In genomic region chr6:52361347-52361944, GRCh38 we compare ENCODE assay signal across 8 cellular contexts. TPM values are rescaled to one million over a fixed set of nuclear protein-coding genes. Genes with fewer than 3 reads are reported as not detected.
A peak's percentile ranks its signal among the peaks of the same experiment; 100 is the strongest.
DNase-seq lines count a peak whose midpoint lies in the region; ATAC-seq and TF ChIP-seq lines count a peak whose summit lies in the region.

No MANE protein-coding gene starts in this region.

- H2AFZ ChIP-seq in ACC112 (ENCODE audit: low read length, unreplicated experiment) = peak overlapping the region; percentile 96

- TF ChIP-seq CTCF in spleen (IDR thresholded peaks at IDR 0.05 in 8 of 11, conservative IDR thresholded peaks at IDR 0.05 in 3 of 11) = no peak

- peak; percentile 1 for ATAC-seq in GM19463 (IDR thresholded peaks at IDR 0.05; ENCODE audit: unreplicated experiment)

- H3K4me1 ChIP-seq in ACC112 (ENCODE audit: control insufficient read depth, insufficient read depth, low read length, unreplicated experiment) (peaks cover 12% of the 10 kb centered on the region), iPS-15b (ENCODE audit: control insufficient read depth, insufficient read depth, low read length) (peaks cover 5% of the 10 kb centered on the region), spleen (peaks cover 7 to 41% (median 29%) of the 10 kb centered on the region in 6 donors)

- H3K36me3 ChIP-seq in ACC112 (ENCODE audit: insufficient read depth, low read length) (no peaks in the 10 kb centered on the region), iPS-15b (ENCODE audit: control insufficient read depth, insufficient read depth, low read length) (no peaks in the 10 kb centered on the region), spleen (peaks cover 0 to 3% (median 0%) of the 10 kb centered on the region in 6 donors)

- H3K27ac ChIP-seq in ACC112 (ENCODE audit: low read depth, low read length) (no peak overlapping the region), spleen (peak overlapping the region; percentile 62 to 90 (median 86))

- DNase-seq in NOMO-1 (lab: John Stamatoyannopoulos, UW; ENCODE audit: unreplicated experiment in 2 of 2) = peak; percentile 51 to 57
- DNase-seq in amniotic epithelial cell (ENCODE audit: low read depth) = peak; percentile 66
- DNase-seq in spleen = peak; percentile 80
- no peak for DNase-seq in NCI-H146 (lab: John Stamatoyannopoulos, UW)
- no peak for DNase-seq in SW 1271 (lab: John Stamatoyannopoulos, UW)

- WGBS in spleen, 5 donors = 19 to 24% (median 21%) methylated on average over 17 to 18 of the region's 18 CpGs

- no peaks in the 10 kb centered on the region for H3K9me3 ChIP-seq in iPS-15b (ENCODE audit: control insufficient read depth, insufficient read depth, low read length)
- H3K9me3 ChIP-seq in spleen = no peaks in the 10 kb centered on the region

- H3K27me3 ChIP-seq in ACC112 (ENCODE audit: insufficient read depth, low read length) (no peaks in the 10 kb centered on the region), iPS-15b (ENCODE audit: control insufficient read depth, insufficient read depth, low read length) (peaks cover 17% of the 10 kb centered on the region), spleen (replicated peaks in 1 of 7) (no peaks in the 10 kb centered on the region)

- intact Hi-C loops in spleen (cut with DNase I; ENCODE audit: low total_unique reads) = loop anchor here (10.0 kb wide), 1 partner anchor 57 kb away; no protein-coding TSS in a partner anchor

- TF ChIP-seq POLR2A in spleen (IDR thresholded peaks at IDR 0.05) = no peak

- H3K9ac ChIP-seq in iPS-15b (ENCODE audit: low read depth, low read length) = peak overlapping the region; percentile 47

- H3K79me2 ChIP-seq in ACC112 (ENCODE audit: control insufficient read depth, insufficient read depth, low read length, unreplicated experiment) = no peaks in the 10 kb centered on the region

- H3K4me3 ChIP-seq in ACC112 (ENCODE audit: low read depth, low read length) = peak overlapping the region; percentile 85
- H3K4me3 ChIP-seq in iPS-15b (ENCODE audit: low read depth, low read length) = peak overlapping the region; percentile 95
- H3K4me3 ChIP-seq in spleen = peak overlapping the region; percentile 76 to 92 (median 88)

RNA-seq across cellular contexts. Expression of gene PAQR8, which starts 0.5 kb away (rescaled TPM):
- 10 to 100 TPM in 4 of 7 donors, 1 to 10 TPM in 3; 8.3 to 13.3 (median 11.3) TPM for total RNA-seq in spleen
- polyA plus RNA-seq in spleen = 1 to 10 TPM; 3.5 to 4.5 (median 4.3) TPM

RNA-seq across cellular contexts. Expression of gene EFHC1, which starts 58.7 kb away (rescaled TPM):
- 10 to 100 TPM in 6 of 7 donors, 1 to 10 TPM in 1; 9.3 to 29.4 (median 16.7) TPM for total RNA-seq in spleen
- 10 to 100 TPM; 11.2 to 40.3 (median 16.9) TPM for polyA plus RNA-seq in spleen

Comparison
In these comparisons a context has a peak if more than half of its experiments do, and no peak if none do; other contexts are left out.
1. DNase-seq: peak in NOMO-1 (2 of 2), amniotic epithelial cell (single experiment) and spleen (single experiment); none in NCI-H146 (single experiment) and SW 1271 (0 of 2).
2. Peak in every context shown above with its lines, with median percentiles within 50 percentile points of each other: H3K4me3 ChIP-seq.